Comparison of ENCODE assay signal across 24 cellular contexts in genomic region chr16:58225965-58226602, GRCh38. TPM values are rescaled to one million over a fixed set of nuclear protein-coding genes. Genes with fewer than 3 reads are reported as not detected.
DNase-seq lines count a peak whose midpoint lies in the region; ATAC-seq, FAIRE-seq and TF ChIP-seq lines count a peak whose summit lies in the region.
"Had no signal": no experiment of that assay in that cellular context is flagged by ENCODE, and none has a peak within 500 bp of the region (broad histone marks: within the 10 kb centered on the region; RNA-seq: fewer than 3 reads in every experiment).

No MANE protein-coding gene starts in this region.

- H3K9ac ChIP-seq in GM12878 (ENCODE audit: control insufficient read depth, insufficient read depth, low read length) (no peak overlapping the region), kidney (ENCODE audit: low read length in 2 of 2) (no peak overlapping the region)

- TF ChIP-seq CTCF in A549 (IDR thresholded peaks at IDR 0.05) (no peak), HEK293 (tag by site-specific recombination; IDR thresholded peaks at IDR 0.05) (no peak), GM12878 (IDR thresholded peaks at IDR 0.05 in 2 of 3, conservative IDR thresholded peaks at IDR 0.05 in 1 of 3; ENCODE audit: control insufficient read depth in 2 of 3, extremely low read depth in 1 of 3, insufficient read depth in 1 of 3, low read depth in 3 of 3, low read length in 3 of 3) (no peak), kidney (IDR thresholded peaks at IDR 0.05; ENCODE audit: borderline replicate concordance, extremely low read depth, insufficient read depth) (no peak), transverse colon (IDR thresholded peaks at IDR 0.05) (no peak)

- FAIRE-seq in A549 (lab: Jason Lieb, UNC) (no peak), GM12878 (lab: Jason Lieb, UNC) (no peak), kidney (lab: Jason Lieb, UNC) (no peak)
- FAIRE-seq: GM12891, GM19239, H54 had no signal

- TF ChIP-seq POLR2A in A549 (IDR thresholded peaks at IDR 0.05; ENCODE audit: low read length), result no peak
- no peak for TF ChIP-seq POLR2A in GM12878 (IDR thresholded peaks at IDR 0.05; ENCODE audit: low read depth, low read length)
- TF ChIP-seq POLR2A in transverse colon (IDR thresholded peaks at IDR 0.05), result no peak

- H3K79me2 ChIP-seq in GM12878 (ENCODE audit: control insufficient read depth, insufficient read depth, low read length), result no peaks in the 10 kb centered on the region

- SMC1A ChIA-PET in GM12878 (lab: Charles Lee; ENCODE audit: uncharacterized antibody, unreplicated experiment), result no interaction called here

- CTCF ChIA-PET in A549 (lab: Yijun Ruan, JAX), result interaction anchor here (2.6 kb wide), 1 partner anchor 262 kb away, joined by 6 read pairs; no protein-coding TSS in a partner anchor
- CTCF ChIA-PET in HEK293 (lab: Yijun Ruan, JAX), result no interaction called here
- CTCF ChIA-PET in GM12878 (lab: Yijun Ruan, JAX), result interaction anchor here (0.6 kb wide), 1 partner anchor 24 kb away, joined by 3 read pairs; no protein-coding TSS in a partner anchor

- POLR2A ChIA-PET in A549 (lab: Yijun Ruan, JAX), result no interaction called here
- POLR2A ChIA-PET in HEK293 (lab: Yijun Ruan, JAX), result no interaction called here
- POLR2A ChIA-PET in GM12878 (lab: Charles Lee), result interaction anchor here (0.5 kb wide), 1 partner anchor 301 kb away, joined by 4 read pairs; no protein-coding TSS in a partner anchor

- H4K20me1 ChIP-seq in GM12878 (ENCODE audit: control insufficient read depth, insufficient read depth), result no peaks in the 10 kb centered on the region

- RAD21 ChIA-PET in GM12878 (lab: Charles Lee; ENCODE audit: unreplicated experiment), result no interaction called here

- H3K36me3 ChIP-seq in HEK293 (ENCODE audit: control insufficient read depth in 2 of 2, insufficient read depth in 1 of 2, low read length in 2 of 2) (no peaks in the 10 kb centered on the region), GM12878 (ENCODE audit: control insufficient read depth in 2 of 2, insufficient read depth in 2 of 2, low read length in 1 of 2) (no peaks in the 10 kb centered on the region), kidney (ENCODE audit: control insufficient read depth in 1 of 2, insufficient read depth in 2 of 2, low read length in 2 of 2) (no peaks in the 10 kb centered on the region), transverse colon (no peaks in the 10 kb centered on the region)
- H3K36me3 ChIP-seq: BE2C had no signal

- no peak for DNase-seq in A549 (ENCODE audit: low read depth in 1 of 2, low spot score in 1 of 2)
- peak; percentile 13 for DNase-seq in NAMALWA (ENCODE audit: low spot score)
- DNase-seq in GM12878 (ENCODE audit: low read depth, low spot score), result no peak
- no peak for DNase-seq in kidney
- DNase-seq in transverse colon, result no peak
- DNase-seq in SKM-1 (lab: John Stamatoyannopoulos, UW; ENCODE audit: unreplicated experiment), result no peak
- DNase-seq: ACHN; BE2C; C1 segment of cervical spinal cord; CD4-positive, CD25-positive, alpha-beta regulatory T cell; CD8-positive, alpha-beta memory T cell; COR-L47; DMS 273 treated with DMSO at 0.1 percent for 48 hours; DMS53; DND-41; EL; HCEC 1CT; HFFc6; KG1 had no signal

- no peaks in the 10 kb centered on the region for H3K27me3 ChIP-seq in GM12878 (replicated peaks in 1 of 2; ENCODE audit: control insufficient read depth in 2 of 2, insufficient read depth in 2 of 2, low read length in 1 of 2)
- H3K27me3 ChIP-seq in transverse colon, result no peaks in the 10 kb centered on the region
- H3K27me3 ChIP-seq: BE2C had no signal

- H3K4me1 ChIP-seq in A549, result no peaks in the 10 kb centered on the region
- H3K4me1 ChIP-seq in HEK293 (ENCODE audit: control insufficient read depth, insufficient read depth, low read length), result no peaks in the 10 kb centered on the region
- no peaks in the 10 kb centered on the region for H3K4me1 ChIP-seq in GM12878 (ENCODE audit: control insufficient read depth, insufficient read depth, low read length)
- no peaks in the 10 kb centered on the region for H3K4me1 ChIP-seq in kidney (ENCODE audit: control insufficient read depth in 1 of 2, insufficient read depth in 1 of 2, low read depth in 1 of 2, low read length in 2 of 2)
- H3K4me1 ChIP-seq in transverse colon, result no peaks in the 10 kb centered on the region
- H3K4me1 ChIP-seq: BE2C had no signal

- WGBS in A549 (ENCODE audit: missing lambda C conversion rate), result 52% methylated on average over 8 of the region's 8 CpGs
- WGBS in GM12878 (ENCODE audit: insufficient coverage, insufficient replicate concordance, low lambda C conversion rate, missing lambda C conversion rate), result 46% methylated on average over 8 of the region's 8 CpGs
- 88 to 93% methylated on average over 3 to 8 of the region's 8 CpGs for WGBS in transverse colon (ENCODE audit: low coverage in 1 of 2), 2 donors

- H3K4me3 ChIP-seq in A549 (no peak overlapping the region), HEK293 (ENCODE audit: low read depth, low read length) (no peak overlapping the region), GM12878 (no peak overlapping the region), kidney (ENCODE audit: low read length in 2 of 2) (no peak overlapping the region), transverse colon (no peak overlapping the region)

- TF ChIP-seq RAD21 in A549 (conservative IDR thresholded peaks at IDR 0.05 in 1 of 2, IDR thresholded peaks at IDR 0.05 in 1 of 2) (no peak), GM12878 (IDR thresholded peaks at IDR 0.05; ENCODE audit: insufficient read depth, low read depth, low read length) (no peak)

- TF ChIP-seq EP300 in A549 (IDR thresholded peaks at IDR 0.05) (no peak), GM12878 (IDR thresholded peaks at IDR 0.05; ENCODE audit: borderline replicate concordance in 1 of 2, control insufficient read depth in 1 of 2, low read depth in 2 of 2, low read length in 2 of 2) (no peak), transverse colon (IDR thresholded peaks at IDR 0.05; ENCODE audit: low read depth) (no peak)

- no peak overlapping the region for H3K4me2 ChIP-seq in A549
- no peak overlapping the region for H3K4me2 ChIP-seq in GM12878 (ENCODE audit: control insufficient read depth, insufficient read depth)

- in situ Hi-C loops in GM12878 (cut with MboI) (no loop called here), transverse colon (cut with MboI; ENCODE audit: low pct_ligation_motif_present in 1 of 4, low pct_unique_long_range_greater_than_20kb in 1 of 4, low sequenced_read_pairs in 3 of 4) (no loop called here)

- no peak overlapping the region for H2AFZ ChIP-seq in GM12878 (ENCODE audit: control insufficient read depth, low read depth, low read length)

- H3K9me3 ChIP-seq in A549 (no peaks in the 10 kb centered on the region), HEK293 (ENCODE audit: control insufficient read depth, insufficient read depth, low read depth, low read length) (no peaks in the 10 kb centered on the region), GM12878 (replicated peaks; ENCODE audit: control insufficient read depth, insufficient read depth, low read length) (no peaks in the 10 kb centered on the region), kidney (ENCODE audit: control insufficient read depth in 1 of 2, low read length in 2 of 2) (no peaks in the 10 kb centered on the region), transverse colon (no peaks in the 10 kb centered on the region)
- H3K9me3 ChIP-seq: BE2C had no signal

- BruUV-seq in GM12878 (replicated peaks; lab: Mats Ljungman, UMichigan), result no TSS peak

- ATAC-seq in A549 (peak in 1 of 2 experiments; percentile 45; a peak in 2 of 6 replicates), GM12878 (no peak), HG03457 (IDR thresholded peaks at IDR 0.05; ENCODE audit: unreplicated experiment) (no peak)

- intact Hi-C loops in GM12878 (cut with micrococcal nuclease; ENCODE audit: unreplicated experiment), result no loop called here
- intact Hi-C loops in kidney (cut with DNase I), result no loop called here
- intact Hi-C loops in transverse colon (cut with DNase I; ENCODE audit: low total_unique reads), result no loop called here

- no peak overlapping the region for H3K27ac ChIP-seq in A549
- no peak overlapping the region for H3K27ac ChIP-seq in HEK293 (ENCODE audit: extremely low read depth, low read depth, low read length)
- no peak overlapping the region for H3K27ac ChIP-seq in GM12878 (ENCODE audit: control insufficient read depth, insufficient read depth)
- H3K27ac ChIP-seq in kidney (ENCODE audit: low read depth in 2 of 2, low read length in 2 of 2), result no peak overlapping the region
- H3K27ac ChIP-seq in transverse colon, result no peak overlapping the region

TF ChIP-seq in A549, 52 proteins besides CTCF, POLR2A, EP300 and RAD21 (continues in another document):
- TF ChIP-seq FOSL2 (IDR thresholded peaks at IDR 0.05), result no peak
- TF ChIP-seq FOSL2 (CRISPR knock-in tag; IDR thresholded peaks at IDR 0.05), result no peak

TF ChIP-seq in HEK293, 187 proteins besides CTCF, POLR2A, EP300 and RAD21 (continues in another document):
- TF ChIP-seq ZNF266 (tag by site-specific recombination; IDR thresholded peaks at IDR 0.05; ENCODE audit: low read depth), result no peak

TF ChIP-seq in GM12878, 131 proteins besides CTCF, POLR2A, EP300 and RAD21 (continues in another document):
- TF ChIP-seq CHD1 (IDR thresholded peaks at IDR 0.05; ENCODE audit: low read depth, low read length), result no peak

RNA-seq across cellular contexts. Expression of gene CSNK2A2, which starts 28.2 kb away (rescaled TPM):
- polyA plus RNA-seq in A549 (2011; rRNA removed) (47.6 and 64.3 TPM in 2 replicates), A549 (2017; fragmentation: RNase III; extraction: RNeasy Plus Mini Kit Qiagen cat#74134 plus additional on column Dnase treatment) (42.5 to 44.3 TPM (median 44.0 TPM) in 3 replicates), GM12878 (2011; rRNA removed) (48.6 and 52.2 TPM in 2 replicates), GM12878 (2014; fragmentation: Illumina TruSeq; extraction: Trizol) (62.4 and 69.2 TPM in 2 replicates), GM12878 (2014; fragmentation: Nextera tagmentation; extraction: Ambion mirVana) (10 to 100 TPM; 17.4 to 18.0 TPM), GM12878 (2014; rRNA removed) (28.9 and 29.6 TPM in 2 replicates), GM12878 (2016; fragmentation: Nextera tagmentation; extraction: Ambion mirVana) (10 to 100 TPM; 27.9 to 29.9 TPM), kidney (ENCODE audit: insufficient read depth, low read depth, low replicate concordance) (26.7 TPM)
- 25.7 and 26.5 TPM in 2 replicates for polyA plus RNA-seq in A549 (2012; cell fraction: cytosol; rRNA removed)
- polyA plus RNA-seq in A549 (2012; cell fraction: nucleus; rRNA removed), result 14.6 and 21.9 TPM in 2 replicates
- polyA minus RNA-seq in A549 (2011; rRNA and poly(A)+ RNA removed), result 97.5 and 100.0 TPM in 2 replicates
- 36.7 and 37.3 TPM in 2 replicates for total RNA-seq in GM12878 (2013; cell fraction: nucleolus; rRNA removed)
- total RNA-seq in GM12878 (2014; rRNA removed) (15.7 and 18.0 TPM in 2 replicates), GM12878 (2014; rRNA removed; fragmentation: Illumina TruSeq; extraction: Trizol) (40.3 and 41.5 TPM in 2 replicates), GM12878 (2021) (74.4 and 79.1 TPM in 2 replicates), kidney (55.3 TPM), transverse colon (10 to 100 TPM; 28.7 to 53.5 (median 40.0) TPM)
- 39.6 TPM for polyA plus RNA-seq in GM12878 (2011; ENCODE audit: low read depth)
- 33.2 and 51.6 TPM in 2 replicates for polyA plus RNA-seq in GM12878 (2011; cell fraction: cytosol; rRNA removed)
- polyA plus RNA-seq in GM12878 (2011; cell fraction: nucleus; rRNA removed), result 35.7 and 38.7 TPM in 2 replicates
- polyA plus RNA-seq in GM12878 (2012), result 51.1 and 54.3 TPM in 2 replicates
- 82.8 and 119 TPM in 2 replicates for polyA minus RNA-seq in GM12878 (2011; rRNA and poly(A)+ RNA removed)
- polyA minus RNA-seq in GM12878 (2011; cell fraction: cytosol; rRNA and poly(A)+ RNA removed), result 32.7 and 34.7 TPM in 2 replicates
- polyA minus RNA-seq in GM12878 (2011; cell fraction: nucleus; rRNA and poly(A)+ RNA removed), result 15.2 and 21.4 TPM in 2 replicates
